Comparison of ENCODE assay signal across 8 cellular contexts in the genomic region with DNA sequence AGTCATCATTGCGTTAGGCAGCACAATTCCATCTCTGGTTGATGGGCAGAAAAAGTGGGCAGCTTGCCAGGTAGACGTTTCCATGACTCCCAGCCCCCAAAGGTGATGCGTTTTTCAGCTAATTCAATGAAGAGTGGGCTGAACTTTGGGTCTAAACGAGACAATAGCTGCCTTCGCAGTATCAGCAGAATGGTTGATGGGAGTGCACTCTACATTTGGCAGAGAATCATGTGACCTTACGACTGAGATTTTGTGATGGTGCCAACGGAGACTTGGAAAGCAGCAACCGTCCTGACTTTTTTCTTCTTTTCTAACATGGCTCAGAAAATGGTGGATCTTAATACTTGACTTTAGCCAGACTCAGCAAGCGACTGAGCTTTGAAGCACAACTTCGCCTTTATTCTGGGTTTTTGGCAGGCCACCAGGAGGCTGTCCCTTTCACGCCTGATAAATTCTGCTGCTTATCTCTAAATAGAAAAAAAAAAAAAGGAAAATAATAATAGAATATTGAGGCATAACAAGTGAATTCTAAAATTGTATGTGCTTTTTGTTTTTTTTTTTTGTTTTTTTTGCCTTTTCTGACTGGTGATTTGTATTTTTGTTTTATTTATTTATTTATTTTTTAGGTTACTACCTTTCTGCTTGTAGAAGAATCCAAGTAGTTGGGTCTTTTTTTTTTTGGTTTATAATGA.
DNase-seq lines count a peak whose midpoint lies in the region; FAIRE-seq and TF ChIP-seq lines count a peak whose summit lies in the region.

No MANE protein-coding gene starts in this region.

- intact Hi-C loops in activated naive CD4-positive, alpha-beta T cell treated with anti-CD3 and anti-CD28 coated beads for 36 hours (cut with micrococcal nuclease) = no loop called here

- H3K27ac Mint-ChIP-seq in endothelial cell (ENCODE audit: unreplicated experiment) = no peak overlapping the region
- no peak overlapping the region for H3K27ac Mint-ChIP-seq in activated naive CD4-positive, alpha-beta T cell treated with anti-CD3 and anti-CD28 coated beads for 36 hours

- TF ChIP-seq POLR2A in GM12891 (IDR thresholded peaks at IDR 0.05; ENCODE audit: low read depth, low read length) = no peak

- in situ Hi-C loops in astrocyte of the cerebellum (cut with HindIII; ENCODE audit: low sequenced_read_pairs) = no loop called here

- peaks cover 12% of the 10 kb centered on the region for H3K4me1 Mint-ChIP-seq in endothelial cell (ENCODE audit: unreplicated experiment)
- no peaks in the 10 kb centered on the region for H3K4me1 Mint-ChIP-seq in activated naive CD4-positive, alpha-beta T cell treated with anti-CD3 and anti-CD28 coated beads for 36 hours (ENCODE audit: low read depth)

- H3K4me3 Mint-ChIP-seq in endothelial cell (ENCODE audit: unreplicated experiment) = no peak overlapping the region
- H3K4me3 Mint-ChIP-seq in activated naive CD4-positive, alpha-beta T cell treated with anti-CD3 and anti-CD28 coated beads for 36 hours = no peak overlapping the region

- H3K9me3 Mint-ChIP-seq in endothelial cell (ENCODE audit: unreplicated experiment) = no peaks in the 10 kb centered on the region
- peaks cover 7% of the 10 kb centered on the region for H3K9me3 Mint-ChIP-seq in activated naive CD4-positive, alpha-beta T cell treated with anti-CD3 and anti-CD28 coated beads for 36 hours

- H3K36me3 Mint-ChIP-seq in endothelial cell (ENCODE audit: low read depth, unreplicated experiment) = peaks cover 9% of the 10 kb centered on the region
- no peaks in the 10 kb centered on the region for H3K36me3 Mint-ChIP-seq in activated naive CD4-positive, alpha-beta T cell treated with anti-CD3 and anti-CD28 coated beads for 36 hours (ENCODE audit: low read depth)

- FAIRE-seq in GM12891 (lab: Jason Lieb, UNC) = no peak

- DNase-seq in HT1080 (ENCODE audit: low read depth) (peak; percentile 28), astrocyte of the cerebellum (ENCODE audit: low read depth) (peak; percentile 77), hippocampal formation (lab: John Stamatoyannopoulos, UW) (peak; percentile 64 to 83), superior temporal gyrus (ENCODE audit: extremely low spot score) (peak; percentile 91), endothelial cell (ENCODE audit: low spot score) (no peak), GM12891 (ENCODE audit: insufficient read length, low spot score) (no peak), activated T-cell treated with anti-CD3 and anti-CD28 coated beads for 4 hours (no peak)
- DNase-seq in activated naive CD4-positive, alpha-beta T cell treated with anti-CD3 and anti-CD28 coated beads for 36 hours = no peak

- TF ChIP-seq CTCF in astrocyte of the cerebellum (IDR thresholded peaks at IDR 0.05; ENCODE audit: low read depth, low read length, missing control alignments) (no peak), endothelial cell (IDR thresholded peaks at IDR 0.05; ENCODE audit: unreplicated experiment) (no peak)

- H3K4me3 ChIP-seq in astrocyte of the cerebellum (ENCODE audit: low read depth, low read length) = peak overlapping the region; percentile 21

- CTCF ChIA-PET in activated naive CD4-positive, alpha-beta T cell treated with anti-CD3 and anti-CD28 coated beads for 36 hours (lab: Charles Lee) = no interaction called here

- H3K27me3 Mint-ChIP-seq in endothelial cell (ENCODE audit: unreplicated experiment) = no peaks in the 10 kb centered on the region
- H3K27me3 Mint-ChIP-seq in activated naive CD4-positive, alpha-beta T cell treated with anti-CD3 and anti-CD28 coated beads for 36 hours (ENCODE audit: low read depth) = peaks cover 3% of the 10 kb centered on the region

TF ChIP-seq in GM12891, 5 proteins besides CTCF, POLR2A, EP300 and RAD21:
- TF ChIP-seq POU2F2 (IDR thresholded peaks at IDR 0.05; ENCODE audit: low read depth, low read length) (no peak), TAF1 (IDR thresholded peaks at IDR 0.05; ENCODE audit: low read depth, low read length) (no peak), SPI1 (IDR thresholded peaks at IDR 0.05; ENCODE audit: low read depth, low read length) (no peak), PAX5 (IDR thresholded peaks at IDR 0.05; ENCODE audit: insufficient read depth, low read length, severe bottlenecking) (no peak), POLR2AphosphoS5 (IDR thresholded peaks at IDR 0.05; ENCODE audit: low read depth, low read length) (no peak)

Comparison
In these comparisons a context has a peak if more than half of its experiments do, and no peak if none do; other contexts are left out.
1. DNase-seq: peak in HT1080 (single experiment), astrocyte of the cerebellum (single experiment), hippocampal formation (2 of 2) and superior temporal gyrus (single experiment); none in endothelial cell (single experiment), activated naive CD4-positive, alpha-beta T cell treated with anti-CD3 and anti-CD28 coated beads for 36 hours (single experiment), GM12891 (single experiment) and activated T-cell treated with anti-CD3 and anti-CD28 coated beads for 4 hours (single experiment).